Comparison of ENCODE assay signal across 38 cellular contexts in the genomic region with DNA sequence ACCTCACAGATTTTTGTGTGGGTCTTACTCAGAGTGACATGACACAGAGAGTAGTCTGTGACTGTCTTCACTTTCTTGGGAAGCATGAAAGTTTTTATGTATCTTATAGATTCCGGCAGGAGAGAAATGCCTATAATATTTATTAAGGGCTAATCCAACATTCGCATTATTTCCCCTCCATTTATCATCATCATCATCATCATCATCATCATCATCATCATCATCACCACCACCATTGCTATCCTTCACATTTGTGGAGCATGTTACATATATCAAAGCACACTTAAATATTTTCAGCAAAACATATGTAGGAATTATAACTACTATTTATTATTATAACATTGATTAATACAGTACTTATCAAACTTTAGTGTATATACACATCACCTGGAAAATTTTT.
"Had no signal": no experiment of that assay in that cellular context is flagged by ENCODE, and none has a peak within 500 bp of the region (broad histone marks: within the 10 kb centered on the region; RNA-seq: fewer than 3 reads in every experiment).

No MANE protein-coding gene starts in this region.

- H3K4me3 ChIP-seq: ascending aorta, cardiac muscle cell had no signal

- H3K27me3 Mint-ChIP-seq: activated B cell treated with CpG ODN at 0.5 μM for 24 hours; activated CD4-positive, alpha-beta memory T cell treated with anti-CD3 and anti-CD28 coated beads for 36 hours; activated CD8-positive, alpha-beta T cell treated with anti-CD3 and anti-CD28 coated beads for 36 hours; activated naive CD4-positive, alpha-beta T cell treated with anti-CD3 and anti-CD28 coated beads, Interleukin-2, amount 10 ng/mL, durations not matched to agents 7 days and 5 days; activated naive CD8-positive, alpha-beta T cell treated with anti-CD3 and anti-CD28 coated beads, Interleukin-2, amount 50 U/mL, for 24 hours; brain; central memory CD8-positive, alpha-beta T cell had no signal

- H3K27ac ChIP-seq: ascending aorta, cardiac muscle cell, VCaP had no signal

- ATAC-seq: activated CD8-positive, alpha-beta T cell treated with anti-CD3 and anti-CD28 coated beads for 36 hours; activated naive CD8-positive, alpha-beta T cell treated with anti-CD3 and anti-CD28 coated beads, Interleukin-2, amount 50 U/mL, for 24 hours; activated T-cell treated with anti-CD3 and anti-CD28 coated beads, Interleukin-2, amount 50 U/mL, for 4 hours; activated T-cell treated with anti-CD3 and anti-CD28 coated beads, Interleukin-2, amount 50 U/mL, for 72 hours had no signal

- FAIRE-seq: bronchial epithelial cell, TTC549 had no signal

- H3K27ac Mint-ChIP-seq: activated B cell treated with CpG ODN at 0.5 μM for 24 hours; activated CD4-positive, alpha-beta memory T cell treated with anti-CD3 and anti-CD28 coated beads for 36 hours; activated CD4-positive, alpha-beta T cell treated with anti-CD3 and anti-CD28 coated beads, Interleukin-2, amount 10 ng/mL, durations not matched to agents 24 days and 14 days; activated CD8-positive, alpha-beta T cell treated with anti-CD3 and anti-CD28 coated beads for 36 hours; activated naive CD4-positive, alpha-beta T cell treated with anti-CD3 and anti-CD28 coated beads, Interleukin-2, amount 10 ng/mL, durations not matched to agents 7 days and 5 days; activated naive CD4-positive, alpha-beta T cell treated with anti-CD3 and anti-CD28 coated beads, Interleukin-2, amount 50 U/mL, for 24 hours; activated naive CD8-positive, alpha-beta T cell; activated naive CD8-positive, alpha-beta T cell treated with anti-CD3 and anti-CD28 coated beads, Interleukin-2, amount 10 ng/mL, durations not matched to agents 7 days and 5 days; activated naive CD8-positive, alpha-beta T cell treated with anti-CD3 and anti-CD28 coated beads, Interleukin-2, amount 50 U/mL, for 24 hours; activated T-cell treated with anti-CD3 and anti-CD28 coated beads, Interleukin-2, amount 50 U/mL, for 72 hours; activated T-helper 2 cell treated with anti-CD3 and anti-CD28 coated beads, Interferon-gamma antibody, Interleukin-2, Interleukin-4, amounts not matched to agents 10 μg/mL and 5 μg/mL and 100 μg/mL, durations not matched to agents 14 hours and 24 hours and 36 hours; brain; T-helper 1 cell treated with Interleukin-12 subunit alpha and Interleukin-12 subunit beta and Interleukin-4 antibody, amounts not matched to agents 30 μg/mL and 1 μg/mL, for 36 hours; T-helper 2 cell treated with Interferon-gamma antibody and Interleukin-4, amounts not matched to agents 5 μg/mL and 100 μg/mL, for 36 hours had no signal

- H3K4me3 Mint-ChIP-seq: activated B cell treated with CpG ODN at 0.5 μM for 24 hours; activated CD4-positive, alpha-beta memory T cell treated with anti-CD3 and anti-CD28 coated beads for 36 hours; activated CD4-positive, alpha-beta T cell treated with anti-CD3 and anti-CD28 coated beads, Interleukin-2, amount 10 ng/mL, durations not matched to agents 24 days and 14 days; activated CD8-positive, alpha-beta T cell treated with anti-CD3 and anti-CD28 coated beads for 36 hours; activated naive CD4-positive, alpha-beta T cell treated with anti-CD3 and anti-CD28 coated beads, Interleukin-2, amount 10 ng/mL, durations not matched to agents 7 days and 5 days; activated naive CD4-positive, alpha-beta T cell treated with anti-CD3 and anti-CD28 coated beads, Interleukin-2, amount 50 U/mL, for 24 hours; activated naive CD8-positive, alpha-beta T cell; activated naive CD8-positive, alpha-beta T cell treated with anti-CD3 and anti-CD28 coated beads, Interleukin-2, amount 10 ng/mL, durations not matched to agents 7 days and 5 days; activated naive CD8-positive, alpha-beta T cell treated with anti-CD3 and anti-CD28 coated beads, Interleukin-2, amount 50 U/mL, for 24 hours; activated T-cell treated with anti-CD3 and anti-CD28 coated beads, Interleukin-2, amount 50 U/mL, for 4 hours; activated T-cell treated with anti-CD3 and anti-CD28 coated beads, Interleukin-2, amount 50 U/mL, for 72 hours; brain; central memory CD8-positive, alpha-beta T cell; T-helper 1 cell treated with Interleukin-12 subunit alpha and Interleukin-12 subunit beta and Interleukin-4 antibody, amounts not matched to agents 30 μg/mL and 1 μg/mL, for 36 hours; T-helper 2 cell treated with Interferon-gamma antibody and Interleukin-4, amounts not matched to agents 5 μg/mL and 100 μg/mL, for 36 hours had no signal

- H3K9me3 ChIP-seq: ascending aorta had no signal

- H3K4me1 ChIP-seq: ascending aorta had no signal

- H3K36me3 Mint-ChIP-seq: activated CD4-positive, alpha-beta memory T cell treated with anti-CD3 and anti-CD28 coated beads for 36 hours; activated naive CD4-positive, alpha-beta T cell treated with anti-CD3 and anti-CD28 coated beads, Interleukin-2, amount 10 ng/mL, durations not matched to agents 7 days and 5 days; activated naive CD4-positive, alpha-beta T cell treated with anti-CD3 and anti-CD28 coated beads, Interleukin-2, amount 50 U/mL, for 24 hours; activated naive CD8-positive, alpha-beta T cell; activated naive CD8-positive, alpha-beta T cell treated with anti-CD3 and anti-CD28 coated beads, Interleukin-2, amount 10 ng/mL, durations not matched to agents 7 days and 5 days; brain had no signal

- H3K4me1 Mint-ChIP-seq: activated B cell treated with CpG ODN at 0.5 μM for 24 hours; activated CD4-positive, alpha-beta T cell treated with anti-CD3 and anti-CD28 coated beads, Interleukin-2, amount 10 ng/mL, durations not matched to agents 24 days and 14 days; activated naive CD4-positive, alpha-beta T cell treated with anti-CD3 and anti-CD28 coated beads, Interleukin-2, amount 10 ng/mL, durations not matched to agents 7 days and 5 days; activated naive CD4-positive, alpha-beta T cell treated with anti-CD3 and anti-CD28 coated beads, Interleukin-2, amount 50 U/mL, for 24 hours; activated naive CD8-positive, alpha-beta T cell treated with anti-CD3 and anti-CD28 coated beads, Interleukin-2, amount 50 U/mL, for 24 hours; central memory CD8-positive, alpha-beta T cell had no signal

- H3K27me3 ChIP-seq: ascending aorta, cardiac muscle cell had no signal

- H3K9me3 Mint-ChIP-seq: activated B cell treated with CpG ODN at 0.5 μM for 24 hours; activated CD4-positive, alpha-beta memory T cell treated with anti-CD3 and anti-CD28 coated beads for 36 hours; activated CD4-positive, alpha-beta T cell treated with anti-CD3 and anti-CD28 coated beads, Interleukin-2, amount 10 ng/mL, durations not matched to agents 24 days and 14 days; activated CD8-positive, alpha-beta T cell treated with anti-CD3 and anti-CD28 coated beads for 36 hours; activated naive CD4-positive, alpha-beta T cell treated with anti-CD3 and anti-CD28 coated beads, Interleukin-2, amount 10 ng/mL, durations not matched to agents 7 days and 5 days; activated naive CD4-positive, alpha-beta T cell treated with anti-CD3 and anti-CD28 coated beads, Interleukin-2, amount 50 U/mL, for 24 hours; activated naive CD8-positive, alpha-beta T cell treated with anti-CD3 and anti-CD28 coated beads, Interleukin-2, amount 10 ng/mL, durations not matched to agents 7 days and 5 days; activated naive CD8-positive, alpha-beta T cell treated with anti-CD3 and anti-CD28 coated beads, Interleukin-2, amount 50 U/mL, for 24 hours; activated T-cell treated with anti-CD3 and anti-CD28 coated beads, Interleukin-2, amount 50 U/mL, for 4 hours; activated T-cell treated with anti-CD3 and anti-CD28 coated beads, Interleukin-2, amount 50 U/mL, for 72 hours; activated T-helper 2 cell treated with anti-CD3 and anti-CD28 coated beads, Interferon-gamma antibody, Interleukin-2, Interleukin-4, amounts not matched to agents 10 μg/mL and 5 μg/mL and 100 μg/mL, durations not matched to agents 14 hours and 24 hours and 36 hours; brain; central memory CD8-positive, alpha-beta T cell; T-helper 1 cell treated with Interleukin-12 subunit alpha and Interleukin-12 subunit beta and Interleukin-4 antibody, amounts not matched to agents 30 μg/mL and 1 μg/mL, for 36 hours; T-helper 2 cell treated with Interferon-gamma antibody and Interleukin-4, amounts not matched to agents 5 μg/mL and 100 μg/mL, for 36 hours had no signal

- DNase-seq: activated B cell treated with CpG ODN at 0.5 μM for 24 hours; activated CD4-positive, alpha-beta memory T cell treated with anti-CD3 and anti-CD28 coated beads for 36 hours; activated CD4-positive, alpha-beta T cell treated with anti-CD3 and anti-CD28 coated beads for 4 hours; activated CD4-positive, alpha-beta T cell treated with anti-CD3 and anti-CD28 coated beads, Interleukin-2, amount 10 ng/mL, durations not matched to agents 24 days and 14 days; activated CD4-positive, alpha-beta T cell treated with anti-CD3 and anti-CD28 coated beads, Interleukin-2, amount 50 U/mL, for 1 hour; activated CD4-positive, alpha-beta T cell treated with anti-CD3 and anti-CD28 coated beads, Interleukin-2, amount 50 U/mL, for 4 hours; activated CD4-positive, CD25-positive, alpha-beta regulatory T cell treated with anti-CD3 and anti-CD28 coated beads, Interleukin-2, amount 50 U/mL, for 72 hours; activated CD8-positive, alpha-beta memory T cell treated with anti-CD3 and anti-CD28 coated beads, Interleukin-2, amount 50 U/mL, for 4 hours; activated CD8-positive, alpha-beta T cell treated with anti-CD3 and anti-CD28 coated beads for 36 hours; activated effector memory CD4-positive, alpha-beta T cell treated with Interleukin-2 at 50 U/mL for 16 hours; activated gamma-delta T cell; activated naive CD4-positive, alpha-beta T cell treated with anti-CD3 and anti-CD28 coated beads, Interleukin-2, amount 10 ng/mL, durations not matched to agents 7 days and 5 days; activated naive CD4-positive, alpha-beta T cell treated with Interleukin-2 at 50 U/mL for 16 hours; activated naive CD8-positive, alpha-beta T cell treated with anti-CD3 and anti-CD28 coated beads, Interleukin-2, amount 10 ng/mL, durations not matched to agents 7 days and 5 days; activated naive CD8-positive, alpha-beta T cell treated with anti-CD3 and anti-CD28 coated beads, Interleukin-2, amount 50 U/mL, for 24 hours; activated T-cell treated with anti-CD3 and anti-CD28 coated beads for 4 hours; activated T-cell treated with anti-CD3 and anti-CD28 coated beads, Interleukin-2, amount 50 U/mL, for 1 hour; activated T-cell treated with anti-CD3 and anti-CD28 coated beads, Interleukin-2, amount 50 U/mL, for 4 hours; activated T-cell treated with anti-CD3 and anti-CD28 coated beads, Interleukin-2, amount 50 U/mL, for 72 hours; amygdala; anterior cingulate cortex; caudate nucleus; cerebellar nuclear complex; T-helper 1 cell; T-helper 2 cell; T-helper 9 cell had no signal

- H3K36me3 ChIP-seq: ascending aorta, cardiac muscle cell had no signal
